8 cellular contexts compared by ENCODE assay signal in genomic region chr5:149264432-149265069, GRCh38. TPM values are rescaled to one million over a fixed set of nuclear protein-coding genes. Genes with fewer than 3 reads are reported as not detected.
DNase-seq lines count a peak whose midpoint lies in the region; ATAC-seq, FAIRE-seq and TF ChIP-seq lines count a peak whose summit lies in the region.

No MANE protein-coding gene starts in this region.

- H3K9me2 ChIP-seq in SU-DHL-6 (replicated peaks; ENCODE audit: insufficient read depth, low read length): no peaks in the 10 kb centered on the region

- no peaks in the 10 kb centered on the region for H4K20me1 ChIP-seq in SU-DHL-6 (ENCODE audit: low read depth, low read length)

- H3F3A ChIP-seq in SU-DHL-6 (ENCODE audit: insufficient read depth): no peaks in the 10 kb centered on the region

- H3K4me1 ChIP-seq in CD4-positive, alpha-beta memory T cell (ENCODE audit: insufficient read depth, low read length): no peaks in the 10 kb centered on the region

- no peak overlapping the region for H3K9ac ChIP-seq in SU-DHL-6 (ENCODE audit: low read length)

- POLR2A ChIA-PET in CD4-positive, alpha-beta memory T cell (lab: Charles Lee; ENCODE audit: partially characterized antibody): interaction anchor here (1.0 to 1.6 kb wide), 2 partner anchors 24 to 123 kb away, joined by 4 to 7 read pairs; partner anchors contain the start of gene ABLIM3

- CTCF ChIA-PET in CD4-positive, alpha-beta memory T cell (lab: Charles Lee; ENCODE audit: partially characterized antibody): interaction anchor here (0.8 to 10.8 kb wide), 25 partner anchors 10 to 151 kb away, joined by 3 to 190 read pairs (median 5); partner anchors contain the start of gene ABLIM3

- H3K27me3 Mint-ChIP-seq in CD4-positive, alpha-beta memory T cell: peaks cover 8% of the 10 kb centered on the region in 2 donors
- H3K27me3 Mint-ChIP-seq in naive B cell: peaks cover 24 to 40% (median 29%) of the 10 kb centered on the region in 3 donors

- TF ChIP-seq POLR2A in H54 (IDR thresholded peaks at IDR 0.05; ENCODE audit: low read depth, low read length): no peak

- H3K9me3 Mint-ChIP-seq in CD4-positive, alpha-beta memory T cell: peaks cover 5 to 21% (median 12%) of the 10 kb centered on the region in 8 donors
- H3K9me3 Mint-ChIP-seq in naive B cell: peaks cover 8 to 23% (median 21%) of the 10 kb centered on the region in 7 donors

- H3K4me2 ChIP-seq in SU-DHL-6 (ENCODE audit: low read depth, low read length, poor library complexity, severe bottlenecking): no peak overlapping the region

- peaks cover 0 to 10% of the 10 kb centered on the region in 2 donors for H3K36me3 Mint-ChIP-seq in CD4-positive, alpha-beta memory T cell
- H3K36me3 Mint-ChIP-seq in naive B cell: peaks cover 14 to 24% of the 10 kb centered on the region in 2 donors

- no peaks in the 10 kb centered on the region for H3K27me3 ChIP-seq in CD4-positive, alpha-beta memory T cell (ENCODE audit: insufficient read depth, low read length)
- no peaks in the 10 kb centered on the region for H3K27me3 ChIP-seq in SU-DHL-6 (ENCODE audit: low read length)

- no peaks in the 10 kb centered on the region for H3K36me3 ChIP-seq in CD4-positive, alpha-beta memory T cell (ENCODE audit: insufficient read depth, low read length)
- no peaks in the 10 kb centered on the region for H3K36me3 ChIP-seq in SU-DHL-6 (ENCODE audit: low read length)

- intact Hi-C loops in CD4-positive, alpha-beta memory T cell (cut with micrococcal nuclease): loop anchor here (1.0 to 5.0 kb wide), 3 partner anchors 24 to 442 kb away; partner anchors contain the start of gene ABLIM3

- no peaks in the 10 kb centered on the region for H3K9me3 ChIP-seq in CD4-positive, alpha-beta memory T cell (ENCODE audit: control insufficient read depth in 1 of 2, low read length in 2 of 2)
- H3K9me3 ChIP-seq in SU-DHL-6 (ENCODE audit: insufficient read depth, low read length): no peaks in the 10 kb centered on the region; the same call in 1 of the 2 replicates

- peak; percentile 78 for ATAC-seq in GM19455 (IDR thresholded peaks at IDR 0.05; ENCODE audit: unreplicated experiment)
- peak; percentile 75 for ATAC-seq in HG03565 (IDR thresholded peaks at IDR 0.05; ENCODE audit: unreplicated experiment)
- ATAC-seq in naive B cell (ENCODE audit: low read depth in 2 of 2): peak; percentile 45 to 68

- H3K27ac Mint-ChIP-seq in CD4-positive, alpha-beta memory T cell: peak overlapping the region in 3 of 7 donors; percentile 18 to 81 (median 70)
- peak overlapping the region in 1 of 6 donors; percentile 5 for H3K27ac Mint-ChIP-seq in naive B cell

- peak overlapping the region in 2 of 8 donors; percentile 23 for H3K4me3 Mint-ChIP-seq in CD4-positive, alpha-beta memory T cell
- no peak overlapping the region for H3K4me3 Mint-ChIP-seq in naive B cell

- no peak overlapping the region for H2AFZ ChIP-seq in SU-DHL-6 (ENCODE audit: low read depth, low read length, severe bottlenecking)

- peak; percentile 43 to 75 (median 70) for DNase-seq in CD4-positive, alpha-beta memory T cell
- DNase-seq in cerebellar cortex (ENCODE audit: low spot score) (peak; percentile 77), naive B cell (no peak), SIG-M5 (lab: John Stamatoyannopoulos, UW) (no peak), H54 (ENCODE audit: insufficient read length, low spot score) (no peak)

- no peak overlapping the region for H3K27ac ChIP-seq in CD4-positive, alpha-beta memory T cell (ENCODE audit: low read depth, low read length)
- H3K27ac ChIP-seq in SU-DHL-6 (ENCODE audit: low read depth, low read length): no peak overlapping the region

- H3K79me2 ChIP-seq in SU-DHL-6 (ENCODE audit: insufficient read depth, low read length): no peaks in the 10 kb centered on the region

- no peak overlapping the region for H3K4me3 ChIP-seq in CD4-positive, alpha-beta memory T cell (ENCODE audit: low read length in 2 of 2)
- H3K4me3 ChIP-seq in SU-DHL-6 (ENCODE audit: insufficient read depth, low read length, poor library complexity, severe bottlenecking): no peak overlapping the region

- peaks cover 0 to 7% (median 6%) of the 10 kb centered on the region in 4 donors for H3K4me1 Mint-ChIP-seq in CD4-positive, alpha-beta memory T cell
- peaks cover 0 to 5% (median 0%) of the 10 kb centered on the region in 3 donors for H3K4me1 Mint-ChIP-seq in naive B cell

- TF ChIP-seq CTCF in SU-DHL-6 (IDR thresholded peaks at IDR 0.05; ENCODE audit: insufficient read depth, low read length, poor library complexity, severe bottlenecking): peak; percentile 85

- FAIRE-seq in H54 (lab: Jason Lieb, UNC): no peak

RNA-seq across cellular contexts. Expression of gene AFAP1L1, which starts 7.1 kb away (rescaled TPM):
- not detected for total RNA-seq in CD4-positive, alpha-beta memory T cell
- polyA plus RNA-seq in CD4-positive, alpha-beta memory T cell: not detected
- under 1 TPM in 2 of 6 donors, not detected in 4; 0.27 to 0.31 TPM for polyA plus RNA-seq in naive B cell (ENCODE audit: low read depth in 6 of 6)

Comparison
In these comparisons a context has a peak if more than half of its experiments do, and no peak if none do; other contexts are left out.
1. DNase-seq: peak in CD4-positive, alpha-beta memory T cell (5 of 5) and cerebellar cortex (single experiment); none in naive B cell (single experiment), SIG-M5 (single experiment) and H54 (single experiment).
2. Peak in every context shown above with its lines, with median percentiles within 50 percentile points of each other: ATAC-seq.